In genomic region chr22:50220603-50221409, GRCh38 we compare ENCODE assay signal across 16 cellular contexts.
"Had no signal": no experiment of that assay in that cellular context is flagged by ENCODE, and none has a peak within 500 bp of the region (broad histone marks: within the 10 kb centered on the region; RNA-seq: fewer than 3 reads in every experiment).

No MANE protein-coding gene starts in this region.

- H3K4me1 ChIP-seq: ascending aorta, gastrocnemius medialis, uterus had no signal

- H3K4me1 Mint-ChIP-seq: activated naive CD8-positive, alpha-beta T cell treated with anti-CD3 and anti-CD28 coated beads, Interleukin-2, amount 50 U/mL, for 24 hours; activated T-helper 17 cell treated with anti-CD3 and anti-CD28 coated beads, Interleukin-2, amount 50 U/mL, for 72 hours; stimulated activated effector memory CD8-positive, alpha-beta T cell treated with anti-CD3 and anti-CD28 coated beads, Interleukin-12 subunit alpha, Interleukin-12 subunit beta, amount 100 ng/mL, for 72 hours had no signal

- H3K27me3 Mint-ChIP-seq: activated naive CD8-positive, alpha-beta T cell treated with anti-CD3 and anti-CD28 coated beads, Interleukin-2, amount 50 U/mL, for 24 hours; activated T-helper 17 cell treated with anti-CD3 and anti-CD28 coated beads, Interleukin-2, amount 50 U/mL, for 72 hours had no signal

- FAIRE-seq: keratinocyte had no signal

- H3K9me3 Mint-ChIP-seq: activated naive CD4-positive, alpha-beta T cell treated with anti-CD3 and anti-CD28 coated beads for 36 hours; activated naive CD8-positive, alpha-beta T cell treated with anti-CD3 and anti-CD28 coated beads, Interleukin-2, amount 50 U/mL, for 24 hours; activated T-helper 17 cell treated with anti-CD3 and anti-CD28 coated beads, Interleukin-2, amount 50 U/mL, for 72 hours; nephron progenitor cell; stimulated activated effector memory CD8-positive, alpha-beta T cell treated with anti-CD3 and anti-CD28 coated beads, Interleukin-12 subunit alpha, Interleukin-12 subunit beta, amount 100 ng/mL, for 72 hours had no signal

- H3K4me3 ChIP-seq: ascending aorta, dorsolateral prefrontal cortex, gastrocnemius medialis, ovary, thyroid gland, uterus had no signal

- H3K9me3 ChIP-seq: ascending aorta, gastrocnemius medialis, ovary, thyroid gland, uterus had no signal

- H3K27ac ChIP-seq: ascending aorta, ovary, thyroid gland, uterus had no signal

- ATAC-seq: activated naive CD8-positive, alpha-beta T cell treated with anti-CD3 and anti-CD28 coated beads, Interleukin-2, amount 50 U/mL, for 24 hours; activated T-helper 17 cell treated with anti-CD3 and anti-CD28 coated beads, Interleukin-2, amount 50 U/mL, for 72 hours; gastrocnemius medialis; stimulated activated effector memory CD8-positive, alpha-beta T cell treated with anti-CD3 and anti-CD28 coated beads, Interleukin-12 subunit alpha, Interleukin-12 subunit beta, amount 100 ng/mL, for 72 hours had no signal

- H3K27ac Mint-ChIP-seq: activated naive CD4-positive, alpha-beta T cell treated with anti-CD3 and anti-CD28 coated beads for 36 hours; activated naive CD8-positive, alpha-beta T cell treated with anti-CD3 and anti-CD28 coated beads, Interleukin-2, amount 50 U/mL, for 24 hours; activated T-helper 17 cell treated with anti-CD3 and anti-CD28 coated beads, Interleukin-2, amount 50 U/mL, for 72 hours; nephron progenitor cell; stimulated activated effector memory CD8-positive, alpha-beta T cell treated with anti-CD3 and anti-CD28 coated beads, Interleukin-12 subunit alpha, Interleukin-12 subunit beta, amount 100 ng/mL, for 72 hours had no signal

- H3K4me3 Mint-ChIP-seq: activated naive CD4-positive, alpha-beta T cell treated with anti-CD3 and anti-CD28 coated beads for 36 hours; activated naive CD8-positive, alpha-beta T cell treated with anti-CD3 and anti-CD28 coated beads, Interleukin-2, amount 50 U/mL, for 24 hours; activated T-helper 17 cell treated with anti-CD3 and anti-CD28 coated beads, Interleukin-2, amount 50 U/mL, for 72 hours; nephron progenitor cell; stimulated activated effector memory CD8-positive, alpha-beta T cell treated with anti-CD3 and anti-CD28 coated beads, Interleukin-12 subunit alpha, Interleukin-12 subunit beta, amount 100 ng/mL, for 72 hours had no signal

- DNase-seq: activated CD4-positive, alpha-beta T cell treated with anti-CD3 and anti-CD28 coated beads, Interleukin-2, amount 50 U/mL, for 48 hours; activated naive CD4-positive, alpha-beta T cell treated with anti-CD3 and anti-CD28 coated beads for 36 hours; activated naive CD8-positive, alpha-beta T cell treated with anti-CD3 and anti-CD28 coated beads, Interleukin-2, amount 50 U/mL, for 24 hours; dorsolateral prefrontal cortex; erythroblast; gastrocnemius medialis; nephron progenitor cell; stimulated activated CD4-positive, alpha-beta T cell treated with anti-CD3 and anti-CD28 coated beads, Interleukin-12 subunit alpha, Interleukin-12 subunit beta, amount 100 ng/mL, for 4 hours; stimulated activated CD4-positive, alpha-beta T cell treated with anti-CD3 and anti-CD28 coated beads, Interleukin-2, amount 100 ng/mL, for 24 hours; thyroid gland; uterus had no signal

- H3K36me3 ChIP-seq: ovary, uterus had no signal

- H3K27me3 ChIP-seq: ascending aorta, dorsolateral prefrontal cortex, gastrocnemius medialis, ovary, thyroid gland, uterus had no signal
